21 cellular contexts compared by ENCODE assay signal in the genomic region with DNA sequence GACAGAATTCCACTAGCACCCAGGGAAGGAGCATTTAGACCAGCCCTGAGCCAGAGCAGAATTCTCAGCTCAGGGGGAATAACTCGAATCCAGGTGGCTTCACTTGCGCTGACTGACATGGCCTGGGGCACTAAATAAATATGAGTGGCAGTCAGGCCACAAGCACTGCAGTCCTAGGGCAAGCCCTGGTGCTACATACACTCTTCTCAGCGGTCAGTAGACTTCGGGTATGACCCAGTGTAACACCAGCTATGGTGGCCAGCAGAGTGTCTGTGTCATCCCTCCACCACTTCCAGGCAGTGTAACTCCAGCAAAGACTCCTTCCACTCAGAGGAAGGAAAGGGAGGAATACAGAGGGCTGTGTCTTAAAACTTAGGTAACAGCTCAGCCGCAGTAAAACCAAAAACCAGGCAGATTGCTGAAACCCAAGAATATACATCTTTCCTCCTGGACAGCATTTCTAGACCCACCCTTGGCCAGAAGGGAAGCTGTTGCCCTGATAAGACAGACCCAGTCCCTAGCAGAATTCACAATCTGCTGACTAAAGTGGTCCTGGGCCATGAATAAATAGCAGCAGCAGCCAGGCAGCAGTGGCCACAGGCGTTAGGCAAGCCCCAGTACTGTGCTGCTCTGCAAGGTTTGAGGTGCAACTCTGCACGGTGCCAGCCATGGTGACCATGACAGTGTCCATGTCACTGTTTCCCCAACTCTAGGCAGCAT.
DNase-seq lines count a peak whose midpoint lies in the region; ATAC-seq and TF ChIP-seq lines count a peak whose summit lies in the region.
"Had no signal": no experiment of that assay in that cellular context is flagged by ENCODE, and none has a peak within 500 bp of the region (broad histone marks: within the 10 kb centered on the region; RNA-seq: fewer than 3 reads in every experiment).

No MANE protein-coding gene starts in this region.

- TF ChIP-seq CTCF in GM23338 (conservative IDR thresholded peaks at IDR 0.05; ENCODE audit: low read depth in 2 of 2) = no peak

- peaks cover 18% of the 10 kb centered on the region for H3K4me1 Mint-ChIP-seq in GM23338
- H3K4me1 Mint-ChIP-seq in natural killer cell treated with Interleukin-12 subunit alpha and Interleukin-12 subunit beta and Interleukin-15 and Interleukin-18, amount 100 ng/mL, for 72 hours (ENCODE audit: low read depth in 2 of 2) = peaks cover 23 to 29% of the 10 kb centered on the region in 2 donors
- peaks cover 0 to 1% of the 10 kb centered on the region in 2 donors for H3K4me1 Mint-ChIP-seq in stimulated activated naive B cell treated with anti-CD40 and anti-IgM and Interleukin-4, amounts not matched to agents 10 μg/mL and 1 μg/mL and 100 μg/mL, for 72 hours
- no peaks in the 10 kb centered on the region for H3K4me1 Mint-ChIP-seq in activated naive CD8-positive, alpha-beta T cell treated with anti-CD3 and anti-CD28 coated beads, Interleukin-2, amount 50 U/mL, for 24 hours
- H3K4me1 Mint-ChIP-seq: B cell had no signal

- H3K36me3 Mint-ChIP-seq in GM23338 (ENCODE audit: low read depth) = peaks cover 34% of the 10 kb centered on the region
- H3K36me3 Mint-ChIP-seq in natural killer cell treated with Interleukin-12 subunit alpha and Interleukin-12 subunit beta and Interleukin-15 and Interleukin-18, amount 100 ng/mL, for 72 hours = peaks cover 28% of the 10 kb centered on the region
- H3K36me3 Mint-ChIP-seq in stimulated activated naive B cell treated with anti-CD40 and anti-IgM and Interleukin-4, amounts not matched to agents 10 μg/mL and 1 μg/mL and 100 μg/mL, for 72 hours = peaks cover 65 to 75% of the 10 kb centered on the region in 2 donors
- peaks cover 64% of the 10 kb centered on the region for H3K36me3 Mint-ChIP-seq in activated naive CD8-positive, alpha-beta T cell treated with anti-CD3 and anti-CD28 coated beads, Interleukin-2, amount 50 U/mL, for 24 hours (ENCODE audit: low read depth)

- no peak overlapping the region for H3K4me2 ChIP-seq in GM23338
- H3K4me2 ChIP-seq: A549 had no signal

- peaks cover 17% of the 10 kb centered on the region for H3K4me1 ChIP-seq in GM23338 (ENCODE audit: insufficient read depth)
- H3K4me1 ChIP-seq: A549 had no signal

- H3K4me3 Mint-ChIP-seq in GM23338 = no peak overlapping the region
- no peak overlapping the region for H3K4me3 Mint-ChIP-seq in natural killer cell treated with Interleukin-12 subunit alpha and Interleukin-12 subunit beta and Interleukin-15 and Interleukin-18, amount 100 ng/mL, for 72 hours
- H3K4me3 Mint-ChIP-seq in stimulated activated naive B cell treated with anti-CD40 and anti-IgM and Interleukin-4, amounts not matched to agents 10 μg/mL and 1 μg/mL and 100 μg/mL, for 72 hours = no peak overlapping the region
- no peak overlapping the region for H3K4me3 Mint-ChIP-seq in activated naive CD8-positive, alpha-beta T cell treated with anti-CD3 and anti-CD28 coated beads, Interleukin-2, amount 50 U/mL, for 24 hours
- H3K4me3 Mint-ChIP-seq: B cell had no signal

- H3K79me2 ChIP-seq in GM23338 (replicated peaks; ENCODE audit: insufficient read depth) = no peaks in the 10 kb centered on the region

- H3K27ac ChIP-seq in GM23338 (ENCODE audit: low read depth) = no peak overlapping the region
- H3K27ac ChIP-seq: A549, SK-N-MC had no signal

- H3K9me2 ChIP-seq in GM23338 (ENCODE audit: insufficient read depth) = no peaks in the 10 kb centered on the region

- peak; percentile 61 for ATAC-seq in GM23338
- peak; percentile 20 to 55 for ATAC-seq in natural killer cell treated with Interleukin-12 subunit alpha and Interleukin-12 subunit beta and Interleukin-15 and Interleukin-18, amount 100 ng/mL, for 72 hours
- no peak for ATAC-seq in stimulated activated naive B cell treated with anti-CD40 and anti-IgM and Interleukin-4, amounts not matched to agents 10 μg/mL and 1 μg/mL and 100 μg/mL, for 72 hours (replicated peaks)
- no peak for ATAC-seq in activated naive CD8-positive, alpha-beta T cell treated with anti-CD3 and anti-CD28 coated beads, Interleukin-2, amount 50 U/mL, for 24 hours
- ATAC-seq: A549 had no signal

- no peaks in the 10 kb centered on the region for H3K27me3 Mint-ChIP-seq in GM23338 (ENCODE audit: insufficient read depth, low read depth, poor library complexity)
- H3K27me3 Mint-ChIP-seq in natural killer cell treated with Interleukin-12 subunit alpha and Interleukin-12 subunit beta and Interleukin-15 and Interleukin-18, amount 100 ng/mL, for 72 hours = no peaks in the 10 kb centered on the region
- H3K27me3 Mint-ChIP-seq in stimulated activated naive B cell treated with anti-CD40 and anti-IgM and Interleukin-4, amounts not matched to agents 10 μg/mL and 1 μg/mL and 100 μg/mL, for 72 hours = no peaks in the 10 kb centered on the region
- H3K27me3 Mint-ChIP-seq in activated naive CD8-positive, alpha-beta T cell treated with anti-CD3 and anti-CD28 coated beads, Interleukin-2, amount 50 U/mL, for 24 hours = no peaks in the 10 kb centered on the region
- H3K27me3 Mint-ChIP-seq: B cell had no signal

- no peaks in the 10 kb centered on the region for H3K27me3 ChIP-seq in GM23338 (ENCODE audit: insufficient read depth)

- H3F3A ChIP-seq in GM23338 (replicated peaks; ENCODE audit: low read depth) = no peaks in the 10 kb centered on the region

- H4K20me1 ChIP-seq in GM23338 (replicated peaks; ENCODE audit: insufficient read depth) = no peaks in the 10 kb centered on the region

- DNase-seq in GM23338 (ENCODE audit: low spot score) (no peak), UCSD-AML1 (lab: John Stamatoyannopoulos, UW; ENCODE audit: unreplicated experiment) (peak; percentile 3), erythroblast (lab: John Stamatoyannopoulos, UW) (peak; percentile 65 to 80), germinal center (ENCODE audit: low spot score) (no peak)
- DNase-seq in natural killer cell treated with Interleukin-12 subunit alpha and Interleukin-12 subunit beta and Interleukin-15 and Interleukin-18, amount 100 ng/mL, for 72 hours (ENCODE audit: low spot score) = no peak
- DNase-seq in stimulated activated naive B cell treated with anti-CD40 and anti-IgM and Interleukin-4, amounts not matched to agents 10 μg/mL and 1 μg/mL and 100 μg/mL, for 72 hours = no peak
- DNase-seq in activated naive CD8-positive, alpha-beta T cell treated with anti-CD3 and anti-CD28 coated beads, Interleukin-2, amount 50 U/mL, for 24 hours = no peak
- DNase-seq: DMS53, GDM1, IMR-90, MV-4-11, NCI-H1105 treated with DMSO at 0.1 percent for 48 hours, NCI-H1694, NCI-H2081, NCI-H2171 treated with DMSO at 0.1 percent for 48 hours, NCI-H524 treated with DMSO at 0.1 percent for 48 hours, OCI-M1, SHP77 had no signal

- TF ChIP-seq POLR2A in erythroblast (IDR thresholded peaks at IDR 0.05; ENCODE audit: low read length) = no peak

- no peak overlapping the region for H2AFZ ChIP-seq in GM23338

- no peaks in the 10 kb centered on the region for H3K36me3 ChIP-seq in GM23338 (ENCODE audit: insufficient read depth)

- no peak overlapping the region for H3K4me3 ChIP-seq in GM23338
- H3K4me3 ChIP-seq: A549, SK-N-MC had no signal

- no peaks in the 10 kb centered on the region for H3K9me3 Mint-ChIP-seq in GM23338
- H3K9me3 Mint-ChIP-seq in natural killer cell treated with Interleukin-12 subunit alpha and Interleukin-12 subunit beta and Interleukin-15 and Interleukin-18, amount 100 ng/mL, for 72 hours = no peaks in the 10 kb centered on the region
- H3K9me3 Mint-ChIP-seq in stimulated activated naive B cell treated with anti-CD40 and anti-IgM and Interleukin-4, amounts not matched to agents 10 μg/mL and 1 μg/mL and 100 μg/mL, for 72 hours = peaks cover 8 to 11% of the 10 kb centered on the region in 2 donors
- no peaks in the 10 kb centered on the region for H3K9me3 Mint-ChIP-seq in activated naive CD8-positive, alpha-beta T cell treated with anti-CD3 and anti-CD28 coated beads, Interleukin-2, amount 50 U/mL, for 24 hours

- H3K27ac Mint-ChIP-seq in GM23338 = peak overlapping the region; percentile 75
- no peak overlapping the region for H3K27ac Mint-ChIP-seq in natural killer cell treated with Interleukin-12 subunit alpha and Interleukin-12 subunit beta and Interleukin-15 and Interleukin-18, amount 100 ng/mL, for 72 hours
- H3K27ac Mint-ChIP-seq in stimulated activated naive B cell treated with anti-CD40 and anti-IgM and Interleukin-4, amounts not matched to agents 10 μg/mL and 1 μg/mL and 100 μg/mL, for 72 hours = no peak overlapping the region
- no peak overlapping the region for H3K27ac Mint-ChIP-seq in activated naive CD8-positive, alpha-beta T cell treated with anti-CD3 and anti-CD28 coated beads, Interleukin-2, amount 50 U/mL, for 24 hours
- H3K27ac Mint-ChIP-seq: B cell had no signal

TF ChIP-seq in GM23338, 12 proteins besides CTCF, POLR2A, EP300 and RAD21 (continues in another document):
- TF ChIP-seq EZH2phosphoT487 (IDR thresholded peaks at IDR 0.05; ENCODE audit: unreplicated experiment) (no peak), POLR2AphosphoS5 (IDR thresholded peaks at IDR 0.05; ENCODE audit: low read depth) (no peak)

Comparison
In these comparisons a context has a peak if more than half of its experiments do, and no peak if none do; other contexts are left out.
1. ATAC-seq: peak in GM23338 (single experiment) and natural killer cell treated with Interleukin-12 subunit alpha and Interleukin-12 subunit beta and Interleukin-15 and Interleukin-18, amount 100 ng/mL, for 72 hours (2 of 2); none in stimulated activated naive B cell treated with anti-CD40 and anti-IgM and Interleukin-4, amounts not matched to agents 10 μg/mL and 1 μg/mL and 100 μg/mL, for 72 hours (0 of 2) and activated naive CD8-positive, alpha-beta T cell treated with anti-CD3 and anti-CD28 coated beads, Interleukin-2, amount 50 U/mL, for 24 hours (single experiment).
2. DNase-seq: peak in UCSD-AML1 (single experiment) and erythroblast (2 of 2); none in GM23338 (single experiment), natural killer cell treated with Interleukin-12 subunit alpha and Interleukin-12 subunit beta and Interleukin-15 and Interleukin-18, amount 100 ng/mL, for 72 hours (single experiment), germinal center (single experiment), stimulated activated naive B cell treated with anti-CD40 and anti-IgM and Interleukin-4, amounts not matched to agents 10 μg/mL and 1 μg/mL and 100 μg/mL, for 72 hours (single experiment) and activated naive CD8-positive, alpha-beta T cell treated with anti-CD3 and anti-CD28 coated beads, Interleukin-2, amount 50 U/mL, for 24 hours (single experiment).